Comparison of ENCODE assay signal across 8 cellular contexts in genomic region chr10:62816179-62817119, GRCh38. TPM values are rescaled to one million over a fixed set of nuclear protein-coding genes. Genes with fewer than 3 reads are reported as not detected.
DNase-seq lines count a peak whose midpoint lies in the region; ATAC-seq, FAIRE-seq and TF ChIP-seq lines count a peak whose summit lies in the region.

Gene EGR2, minus strand, starts transcription at chr10:62816366. Its CDS starts 337 bp downstream, at chr10:62816029.

- H3K27me3 ChIP-seq in psoas muscle (ENCODE audit: insufficient read depth in 3 of 3, low read length in 2 of 3): peaks cover 0 to 27% (median 13%) of the 10 kb centered on the region in 3 donors

- 0% methylated on average over 53 to 54 of the region's 54 CpGs for WGBS in psoas muscle, 3 donors

- peak; percentile 84 for DNase-seq in GM12892 (ENCODE audit: insufficient read length)
- peak; percentile 54 for DNase-seq in NCI-H1436 treated with DMSO at 0.1 percent for 48 hours (lab: John Stamatoyannopoulos, UW)
- peak; percentile 78 to 99 (median 93) for DNase-seq in T-helper 2 cell
- peak; percentile 59 to 97 (median 92) for DNase-seq in anterior cingulate cortex (lab: John Stamatoyannopoulos, UW)
- peak; percentile 95 for DNase-seq in left ventricle myocardium superior
- peak; percentile 90 to 94 for DNase-seq in psoas muscle
- peak; percentile 80 for DNase-seq in urothelium cell line (ENCODE audit: low spot score)

- TF ChIP-seq POLR2A in GM12892 (IDR thresholded peaks at IDR 0.05; ENCODE audit: low read depth, low read length): peak; percentile 76

- H3K36me3 ChIP-seq in psoas muscle (ENCODE audit: insufficient read depth in 1 of 2, low read depth in 1 of 2): peaks cover 0 to 2% of the 10 kb centered on the region in 2 donors

- no peak for TF ChIP-seq CTCF in psoas muscle (IDR thresholded peaks at IDR 0.05)

- H3K4me1 ChIP-seq in psoas muscle: peaks cover 21% of the 10 kb centered on the region

- ATAC-seq in HG02840 (IDR thresholded peaks at IDR 0.05; ENCODE audit: low FRiP score, unreplicated experiment) (peak; percentile 73), left ventricle myocardium superior (peak; percentile 86), psoas muscle (peak; percentile 87 to 89 (median 88))

- peak within 1 kb of the TSS; percentile 79 for H3K4me3 ChIP-seq in psoas muscle

- FAIRE-seq in GM12892 (lab: Jason Lieb, UNC) (peak; percentile 99), urothelium cell line (lab: Jason Lieb, UNC) (no peak)

- H3K9me3 ChIP-seq in psoas muscle: no peaks in the 10 kb centered on the region

- intact Hi-C loops in left ventricle myocardium superior (cut with micrococcal nuclease): no loop called here
- intact Hi-C loops in psoas muscle (cut with DNase I): loop anchor here (5.0 to 10.0 kb wide), 5 partner anchors 204 to 382 kb away; partner anchors contain the start of gene NRBF2 (in 1 of the 2)

- peak within 1 kb of the TSS; percentile 81 for H3K27ac ChIP-seq in psoas muscle

RNA-seq across cellular contexts. Expression of gene EGR2, which starts in this region (rescaled TPM):
- polyA plus RNA-seq in GM12892 (2012; ENCODE audit: missing spikeins): 68.4 TPM
- total RNA-seq in left ventricle myocardium superior (0.55 TPM), psoas muscle (1 to 10 TPM in 2 of 4 donors, under 1 TPM in 2; 0.67 to 1.2 (median 0.97) TPM)
- under 1 TPM; 0.24 to 0.64 (median 0.26) TPM for polyA plus RNA-seq in psoas muscle

Comparison
In these comparisons a context has a peak if more than half of its experiments do, and no peak if none do; other contexts are left out.
1. Peak in every context shown above with its lines: DNase-seq, ATAC-seq, H3K4me3 ChIP-seq and H3K27ac ChIP-seq.
2. Peak in DNase-seq and ATAC-seq in left ventricle myocardium superior; RNA of the gene not detected or under 1 TPM.